In genomic region chr22:19213496-19214473, GRCh38 we compare ENCODE assay signal across 20 cellular contexts. TPM values are rescaled to one million over a fixed set of nuclear protein-coding genes. Genes with fewer than 3 reads are reported as not detected.
DNase-seq lines count a peak whose midpoint lies in the region; ATAC-seq and TF ChIP-seq lines count a peak whose summit lies in the region.
"Had no signal": no experiment of that assay in that cellular context is flagged by ENCODE, and none has a peak within 500 bp of the region (broad histone marks: within the 10 kb centered on the region; RNA-seq: fewer than 3 reads in every experiment).

No MANE protein-coding gene starts in this region.

- DNase-seq in DMS 273 (lab: John Stamatoyannopoulos, UW; ENCODE audit: unreplicated experiment): peak; percentile 16
- no peak for DNase-seq in DMS 273 treated with DMSO at 0.1 percent for 48 hours (lab: John Stamatoyannopoulos, UW)
- DNase-seq in choroid plexus epithelial cell (ENCODE audit: low read depth): peak; percentile 49
- no peak for DNase-seq in lower lobe of right lung
- DNase-seq in activated T-cell treated with anti-CD3 and anti-CD28 coated beads, Interleukin-2, amount 50 U/mL, for 24 hours: no peak
- no peak for DNase-seq in stimulated activated CD4-positive, alpha-beta T cell treated with anti-CD3 and anti-CD28 coated beads, Interleukin-4, amount 100 ng/mL, for 24 hours
- DNase-seq in endothelial cell (ENCODE audit: low spot score): no peak
- DNase-seq in left lobe of liver (ENCODE audit: low spot score): no peak
- DNase-seq: activated CD4-positive, CD25-positive, alpha-beta regulatory T cell treated with anti-CD3 and anti-CD28 coated beads, Interleukin-2, amount 50 U/mL, for 72 hours; activated gamma-delta T cell; DND-41; kidney; NCI-H1694; NCI-H345; pancreas; SIG-M5; small intestine; tibial artery had no signal

- no peaks in the 10 kb centered on the region for H3K9me3 Mint-ChIP-seq in activated T-cell treated with anti-CD3 and anti-CD28 coated beads, Interleukin-2, amount 50 U/mL, for 24 hours
- H3K9me3 Mint-ChIP-seq in endothelial cell (ENCODE audit: unreplicated experiment): no peaks in the 10 kb centered on the region
- H3K9me3 Mint-ChIP-seq: T-helper 2 cell treated with Interferon-gamma antibody and Interleukin-4, amounts not matched to agents 5 μg/mL and 100 μg/mL, for 36 hours had no signal

- TF ChIP-seq CTCF in choroid plexus epithelial cell (conservative IDR thresholded peaks at IDR 0.05; ENCODE audit: low read depth, low read length): peak; percentile 6
- no peak for TF ChIP-seq CTCF in lower lobe of right lung (IDR thresholded peaks at IDR 0.05)
- TF ChIP-seq CTCF in endothelial cell (IDR thresholded peaks at IDR 0.05; ENCODE audit: unreplicated experiment): no peak

- H3K4me1 Mint-ChIP-seq in activated T-cell treated with anti-CD3 and anti-CD28 coated beads, Interleukin-2, amount 50 U/mL, for 24 hours (ENCODE audit: low read depth): peaks cover 4% of the 10 kb centered on the region
- peaks cover 5% of the 10 kb centered on the region for H3K4me1 Mint-ChIP-seq in endothelial cell (ENCODE audit: unreplicated experiment)

- H3K27ac Mint-ChIP-seq in activated T-cell treated with anti-CD3 and anti-CD28 coated beads, Interleukin-2, amount 50 U/mL, for 24 hours: no peak overlapping the region
- H3K27ac Mint-ChIP-seq in endothelial cell (ENCODE audit: unreplicated experiment): no peak overlapping the region
- H3K27ac Mint-ChIP-seq: T-helper 2 cell treated with Interferon-gamma antibody and Interleukin-4, amounts not matched to agents 5 μg/mL and 100 μg/mL, for 36 hours had no signal

- H3K27me3 ChIP-seq in lower lobe of right lung (ENCODE audit: low read depth): no peaks in the 10 kb centered on the region
- H3K27me3 ChIP-seq: pancreas, tibial artery had no signal

- H3K4me3 ChIP-seq in choroid plexus epithelial cell (ENCODE audit: low read depth, low read length) (no peak overlapping the region), lower lobe of right lung (no peak overlapping the region)
- H3K4me3 ChIP-seq: pancreas, tibial artery had no signal

- ATAC-seq in lower lobe of right lung (peak; percentile 41 to 43), left lobe of liver (no peak)
- ATAC-seq: pancreas had no signal

- peaks cover 8% of the 10 kb centered on the region for H3K27me3 Mint-ChIP-seq in activated T-cell treated with anti-CD3 and anti-CD28 coated beads, Interleukin-2, amount 50 U/mL, for 24 hours
- peaks cover 2% of the 10 kb centered on the region for H3K27me3 Mint-ChIP-seq in endothelial cell (ENCODE audit: unreplicated experiment)

- no peaks in the 10 kb centered on the region for H3K4me1 ChIP-seq in lower lobe of right lung
- H3K4me1 ChIP-seq: pancreas had no signal

- no peaks in the 10 kb centered on the region for H3K36me3 Mint-ChIP-seq in activated T-cell treated with anti-CD3 and anti-CD28 coated beads, Interleukin-2, amount 50 U/mL, for 24 hours (ENCODE audit: low read depth)
- peaks cover 11% of the 10 kb centered on the region for H3K36me3 Mint-ChIP-seq in endothelial cell (ENCODE audit: low read depth, unreplicated experiment)

- no peak overlapping the region for H3K27ac ChIP-seq in lower lobe of right lung
- H3K27ac ChIP-seq: 22Rv1, pancreas, tibial artery had no signal

- peaks cover 13% of the 10 kb centered on the region for H3K36me3 ChIP-seq in lower lobe of right lung
- H3K36me3 ChIP-seq: pancreas had no signal

- intact Hi-C loops in lower lobe of right lung (cut with DNase I): no loop called here

- H3K4me3 Mint-ChIP-seq in activated T-cell treated with anti-CD3 and anti-CD28 coated beads, Interleukin-2, amount 50 U/mL, for 24 hours: no peak overlapping the region
- no peak overlapping the region for H3K4me3 Mint-ChIP-seq in endothelial cell (ENCODE audit: unreplicated experiment)
- H3K4me3 Mint-ChIP-seq: T-helper 2 cell treated with Interferon-gamma antibody and Interleukin-4, amounts not matched to agents 5 μg/mL and 100 μg/mL, for 36 hours had no signal

- no peaks in the 10 kb centered on the region for H3K9me3 ChIP-seq in lower lobe of right lung
- H3K9me3 ChIP-seq: pancreas, tibial artery had no signal

RNA-seq across cellular contexts. Expression of gene SLC25A1, which starts 35.2 kb away (rescaled TPM):
- 50.3 TPM for total RNA-seq in lower lobe of right lung
- total RNA-seq in endothelial cell (ENCODE audit: unreplicated experiment): 79.2 TPM
- 152 TPM for total RNA-seq in left lobe of liver

Comparison
In these comparisons a context has a peak if more than half of its experiments do, and no peak if none do; other contexts are left out.
1. DNase-seq: peak in DMS 273 (single experiment) and choroid plexus epithelial cell (single experiment); none in DMS 273 treated with DMSO at 0.1 percent for 48 hours (single experiment), lower lobe of right lung (single experiment), activated T-cell treated with anti-CD3 and anti-CD28 coated beads, Interleukin-2, amount 50 U/mL, for 24 hours (single experiment), stimulated activated CD4-positive, alpha-beta T cell treated with anti-CD3 and anti-CD28 coated beads, Interleukin-4, amount 100 ng/mL, for 24 hours (single experiment), endothelial cell (single experiment) and left lobe of liver (single experiment).